14 cellular contexts compared by ENCODE assay signal in genomic region chrX:71180579-71181265, GRCh38. TPM values are rescaled to one million over a fixed set of nuclear protein-coding genes. Genes with fewer than 3 reads are reported as not detected.
DNase-seq lines count a peak whose midpoint lies in the region; ATAC-seq and TF ChIP-seq lines count a peak whose summit lies in the region.
"Not testable (repeated sequence)": the region's sequence is repeated elsewhere in the genome, so short reads cannot be mapped to it uniquely, and the experiment has no call there.
"Had no signal": no experiment of that assay in that cellular context is flagged by ENCODE, and none has a peak within 500 bp of the region (broad histone marks: within the 10 kb centered on the region; RNA-seq: fewer than 3 reads in every experiment).

No MANE protein-coding gene starts in this region.

- ATAC-seq in HCT116; activated naive CD8-positive, alpha-beta T cell treated with anti-CD3 and anti-CD28 coated beads, Interleukin-2, amount 10 ng/mL, durations not matched to agents 7 days and 5 days (ENCODE audit: low read depth): not testable (repeated sequence)

- not testable (repeated sequence) for DNase-seq in HCT116 (ENCODE audit: low read depth, low spot score); PC-9; activated CD4-positive, alpha-beta memory T cell treated with anti-CD3 and anti-CD28 coated beads, Interleukin-2, amount 10 ng/mL, durations not matched to agents 7 days and 5 days; activated naive CD8-positive, alpha-beta T cell treated with anti-CD3 and anti-CD28 coated beads, Interleukin-2, amount 10 ng/mL, durations not matched to agents 7 days and 5 days; left ventricle myocardium inferior; neural progenitor cell (ENCODE audit: low spot score)

- not testable (repeated sequence) for BruUV-seq in HCT116 (replicated peaks; lab: Mats Ljungman, UMichigan); PC-9 (replicated peaks; lab: Mats Ljungman, UMichigan)

- CTCF ChIA-PET in HCT116 (lab: Charles Lee) (interaction anchor here (1.7 kb wide), 1 partner anchor 210 kb away, joined by 7 read pairs; no protein-coding TSS in a partner anchor), PC-9 (lab: Charles Lee) (interaction anchor here (0.6 kb wide), 1 partner anchor 64 kb away, joined by 4 read pairs; no protein-coding TSS in a partner anchor)
- CTCF ChIA-PET in activated CD4-positive, alpha-beta memory T cell treated with anti-CD3 and anti-CD28 coated beads, Interleukin-2, amount 10 ng/mL, durations not matched to agents 7 days and 5 days (lab: Charles Lee), result interaction anchor here (0.7 to 1.4 kb wide), 5 partner anchors 47 to 228 kb away, joined by 3 to 6 read pairs (median 3); no protein-coding TSS in a partner anchor

- peaks cover 29% of the 10 kb centered on the region for H3K4me1 Mint-ChIP-seq in activated CD4-positive, alpha-beta memory T cell treated with anti-CD3 and anti-CD28 coated beads, Interleukin-2, amount 10 ng/mL, durations not matched to agents 7 days and 5 days
- peaks cover 16% of the 10 kb centered on the region for H3K4me1 Mint-ChIP-seq in activated naive CD8-positive, alpha-beta T cell treated with anti-CD3 and anti-CD28 coated beads, Interleukin-2, amount 10 ng/mL, durations not matched to agents 7 days and 5 days
- H3K4me1 Mint-ChIP-seq in neural progenitor cell, result peaks cover 39% of the 10 kb centered on the region
- H3K4me1 Mint-ChIP-seq in stimulated activated naive CD8-positive, alpha-beta T cell treated with anti-CD3 and anti-CD28 coated beads, Interleukin-15, Interleukin-2, amounts not matched to agents 100 ng/mL and 50 ng/mL, for 24 hours (ENCODE audit: low read depth), result peaks cover 10% of the 10 kb centered on the region

- POLR2A ChIA-PET in HCT116 (lab: Charles Lee); PC-9 (lab: Charles Lee; ENCODE audit: unreplicated experiment): not testable (repeated sequence)
- POLR2A ChIA-PET in activated CD4-positive, alpha-beta memory T cell treated with anti-CD3 and anti-CD28 coated beads, Interleukin-2, amount 10 ng/mL, durations not matched to agents 7 days and 5 days (lab: Charles Lee), result interaction anchor here (1.2 to 5.3 kb wide), 9 partner anchors 16 to 185 kb away, joined by 3 to 66 read pairs (median 7); partner anchors contain the start of genes IL2RG, MED12, NONO and TAF1
- POLR2A ChIA-PET in activated naive CD8-positive, alpha-beta T cell treated with anti-CD3 and anti-CD28 coated beads, Interleukin-2, amount 10 ng/mL, durations not matched to agents 7 days and 5 days (lab: Charles Lee), result interaction anchor here (0.7 to 4.3 kb wide), 7 partner anchors 16 to 357 kb away, joined by 3 to 48 read pairs (median 7); partner anchors contain the start of genes MED12, NONO, TAF1 and ZMYM3

- not testable (repeated sequence) for H3F3A ChIP-seq in PC-9 (ENCODE audit: insufficient read depth, low read depth)
- H3F3A ChIP-seq in neural progenitor cell (ENCODE audit: low read depth), result peaks cover 23% of the 10 kb centered on the region

- not testable (repeated sequence) for H3K9me2 ChIP-seq in HCT116 (ENCODE audit: insufficient read depth); PC-9 (ENCODE audit: insufficient read depth)

- not testable (repeated sequence) for TF ChIP-seq RAD21 in HCT116 (IDR thresholded peaks at IDR 0.05; ENCODE audit: low read depth)

- peak overlapping the region; percentile 37 for H3K4me3 Mint-ChIP-seq in activated CD4-positive, alpha-beta memory T cell treated with anti-CD3 and anti-CD28 coated beads, Interleukin-2, amount 10 ng/mL, durations not matched to agents 7 days and 5 days
- H3K4me3 Mint-ChIP-seq in activated naive CD8-positive, alpha-beta T cell treated with anti-CD3 and anti-CD28 coated beads, Interleukin-2, amount 10 ng/mL, durations not matched to agents 7 days and 5 days, result peak overlapping the region; percentile 55
- H3K4me3 Mint-ChIP-seq in neural progenitor cell, result not testable (repeated sequence)
- H3K4me3 Mint-ChIP-seq in stimulated activated naive CD8-positive, alpha-beta T cell treated with anti-CD3 and anti-CD28 coated beads, Interleukin-15, Interleukin-2, amounts not matched to agents 100 ng/mL and 50 ng/mL, for 24 hours, result peak overlapping the region; percentile 91

- not testable (repeated sequence) for H4K20me1 ChIP-seq in BLaER1; HCT116 (ENCODE audit: insufficient read depth); PC-9 (ENCODE audit: insufficient read depth); neural progenitor cell (ENCODE audit: low read depth)

- H3K27me3 Mint-ChIP-seq in activated CD4-positive, alpha-beta memory T cell treated with anti-CD3 and anti-CD28 coated beads, Interleukin-2, amount 10 ng/mL, durations not matched to agents 7 days and 5 days; activated naive CD8-positive, alpha-beta T cell treated with anti-CD3 and anti-CD28 coated beads, Interleukin-2, amount 10 ng/mL, durations not matched to agents 7 days and 5 days; neural progenitor cell (ENCODE audit: insufficient read depth, low read depth); stimulated activated naive CD8-positive, alpha-beta T cell treated with anti-CD3 and anti-CD28 coated beads, Interleukin-15, Interleukin-2, amounts not matched to agents 100 ng/mL and 50 ng/mL, for 24 hours: not testable (repeated sequence)

- H3K27me3 ChIP-seq in BLaER1, result peaks cover 71% of the 10 kb centered on the region
- not testable (repeated sequence) for H3K27me3 ChIP-seq in HCT116 (ENCODE audit: insufficient read depth, low read length); PC-9 (ENCODE audit: insufficient read depth, low read depth); left ventricle myocardium inferior (ENCODE audit: low read depth); neural progenitor cell

- H3K27ac ChIP-seq in BLaER1 (peak overlapping the region; percentile 83), left ventricle myocardium inferior (replicated peaks) (peak overlapping the region; percentile 93)
- not testable (repeated sequence) for H3K27ac ChIP-seq in HCT116 (ENCODE audit: low read depth, low read length); PC-9; neural progenitor cell

- TF ChIP-seq CTCF in HCT116 (IDR thresholded peaks at IDR 0.05 in 2 of 3, conservative IDR thresholded peaks at IDR 0.05 in 1 of 3; ENCODE audit: borderline replicate concordance in 1 of 3, insufficient read depth in 1 of 3, low read depth in 2 of 3, low read length in 2 of 3); PC-9 (conservative IDR thresholded peaks at IDR 0.05); left ventricle myocardium inferior (IDR thresholded peaks at IDR 0.05; ENCODE audit: borderline replicate concordance); neural progenitor cell (IDR thresholded peaks at IDR 0.05): not testable (repeated sequence)

- RAD21 ChIA-PET in HCT116 (lab: Charles Lee; ENCODE audit: low non-redundant PET in 1 of 2, low total read pairs in 2 of 2, uncharacterized antibody in 2 of 2, unreplicated experiment in 2 of 2), result interaction anchor here in 1 of 2 experiments (1.4 kb wide), 1 partner anchor 411 kb away, joined by 4 read pairs; no protein-coding TSS in a partner anchor

- not testable (repeated sequence) for TF ChIP-seq POLR2A in HCT116 (IDR thresholded peaks at IDR 0.05; ENCODE audit: borderline replicate concordance, extremely low read depth, insufficient read depth, insufficient read length)

- not testable (repeated sequence) for H3K36me3 ChIP-seq in BLaER1; HCT116 (ENCODE audit: control insufficient read depth in 1 of 2, insufficient read depth in 2 of 2, low read length in 2 of 2); PC-9 (ENCODE audit: low read depth); left ventricle myocardium inferior; neural progenitor cell

- not testable (repeated sequence) for H2AFZ ChIP-seq in HCT116 (ENCODE audit: low read depth, low read length, poor library complexity, severe bottlenecking); PC-9; neural progenitor cell (replicated peaks)

- peak overlapping the region; percentile 70 for H3K4me2 ChIP-seq in BLaER1
- peak overlapping the region; percentile 87 for H3K4me2 ChIP-seq in HCT116 (ENCODE audit: low read length)
- peak overlapping the region; percentile 95 for H3K4me2 ChIP-seq in PC-9
- peak overlapping the region; percentile 70 for H3K4me2 ChIP-seq in neural progenitor cell

- H3K9me3 Mint-ChIP-seq in activated CD4-positive, alpha-beta memory T cell treated with anti-CD3 and anti-CD28 coated beads, Interleukin-2, amount 10 ng/mL, durations not matched to agents 7 days and 5 days; activated naive CD8-positive, alpha-beta T cell treated with anti-CD3 and anti-CD28 coated beads, Interleukin-2, amount 10 ng/mL, durations not matched to agents 7 days and 5 days; neural progenitor cell; stimulated activated naive CD8-positive, alpha-beta T cell treated with anti-CD3 and anti-CD28 coated beads, Interleukin-15, Interleukin-2, amounts not matched to agents 100 ng/mL and 50 ng/mL, for 24 hours: not testable (repeated sequence)

- H3K27ac Mint-ChIP-seq in activated CD4-positive, alpha-beta memory T cell treated with anti-CD3 and anti-CD28 coated beads, Interleukin-2, amount 10 ng/mL, durations not matched to agents 7 days and 5 days, result peak overlapping the region; percentile 68
- H3K27ac Mint-ChIP-seq in activated naive CD8-positive, alpha-beta T cell treated with anti-CD3 and anti-CD28 coated beads, Interleukin-2, amount 10 ng/mL, durations not matched to agents 7 days and 5 days, result peak overlapping the region; percentile 97
- not testable (repeated sequence) for H3K27ac Mint-ChIP-seq in neural progenitor cell; stimulated activated naive CD8-positive, alpha-beta T cell treated with anti-CD3 and anti-CD28 coated beads, Interleukin-15, Interleukin-2, amounts not matched to agents 100 ng/mL and 50 ng/mL, for 24 hours

- H3K4me1 ChIP-seq in BLaER1 (peaks cover 28% of the 10 kb centered on the region), HCT116 (ENCODE audit: control insufficient read depth in 1 of 2, insufficient read depth in 2 of 2, low read length in 2 of 2) (peaks cover 3 to 18% of the 10 kb centered on the region in 2 experiments; a peak in 3 of 4 replicates), neural progenitor cell (peaks cover 12% of the 10 kb centered on the region)
- not testable (repeated sequence) for H3K4me1 ChIP-seq in PC-9 (replicated peaks; ENCODE audit: insufficient read depth); left ventricle myocardium inferior

- peaks cover 40% of the 10 kb centered on the region for H3K36me3 Mint-ChIP-seq in activated CD4-positive, alpha-beta memory T cell treated with anti-CD3 and anti-CD28 coated beads, Interleukin-2, amount 10 ng/mL, durations not matched to agents 7 days and 5 days (ENCODE audit: low read depth)
- not testable (repeated sequence) for H3K36me3 Mint-ChIP-seq in activated naive CD8-positive, alpha-beta T cell treated with anti-CD3 and anti-CD28 coated beads, Interleukin-2, amount 10 ng/mL, durations not matched to agents 7 days and 5 days; neural progenitor cell
- H3K36me3 Mint-ChIP-seq in stimulated activated naive CD8-positive, alpha-beta T cell treated with anti-CD3 and anti-CD28 coated beads, Interleukin-15, Interleukin-2, amounts not matched to agents 100 ng/mL and 50 ng/mL, for 24 hours (ENCODE audit: low read depth), result peaks cover 12% of the 10 kb centered on the region

- intact Hi-C loops in HCT116 (cut with micrococcal nuclease); PC-9 (cut with micrococcal nuclease; ENCODE audit: unreplicated experiment); left ventricle myocardium inferior (cut with micrococcal nuclease): not testable (repeated sequence)

- not testable (repeated sequence) for H3K79me2 ChIP-seq in HCT116 (ENCODE audit: insufficient read depth, low read length); PC-9 (ENCODE audit: low read depth); neural progenitor cell (ENCODE audit: low read depth)

- not testable (repeated sequence) for H3K9me3 ChIP-seq in BLaER1; HCT116 (ENCODE audit: control insufficient read depth in 1 of 2, insufficient read depth in 1 of 2, low read depth in 1 of 2, low read length in 2 of 2); PC-9 (ENCODE audit: insufficient read depth, low read depth); left ventricle myocardium inferior (replicated peaks); neural progenitor cell (ENCODE audit: low read depth)

- H3K9ac ChIP-seq in BLaER1, result 0 out of 2 replicates have a peak overlapping the region, but pooled peaks have one; percentile 77
- H3K9ac ChIP-seq in HCT116 (ENCODE audit: low read length); neural progenitor cell: not testable (repeated sequence)

- not testable (repeated sequence) for H3K4me3 ChIP-seq in BLaER1, left ventricle myocardium inferior, neural progenitor cell
- H3K4me3 ChIP-seq in HCT116 (replicated peaks in 1 of 2; ENCODE audit: low read depth in 1 of 2, low read length in 2 of 2) (peak overlapping the region; percentile 40 to 60; a peak in 3 of 4 replicates), PC-9 (peak overlapping the region; percentile 78; the same call in 1 of the 2 replicates)

RNA-seq across cellular contexts. Expression of gene NLGN3, which starts 36.1 kb away (rescaled TPM):
- total RNA-seq in HCT116 (2021; ENCODE audit: unreplicated experiment), result 1.4 TPM
- polyA plus RNA-seq in HCT116 (2012), result 1.3 and 1.8 TPM in 2 replicates
- total RNA-seq in PC-9 (2021), result 0.63 and 0.65 TPM in 2 replicates
- 1 to 10 TPM in 1 of 2 experiments, under 1 TPM in 1; 0.90 to 1.2 TPM for total RNA-seq in activated CD4-positive, alpha-beta memory T cell treated with anti-CD3 and anti-CD28 coated beads, Interleukin-2, amount 10 ng/mL, durations not matched to agents 7 days and 5 days
- 1 to 10 TPM; 1.4 to 1.9 TPM for total RNA-seq in activated naive CD8-positive, alpha-beta T cell treated with anti-CD3 and anti-CD28 coated beads, Interleukin-2, amount 10 ng/mL, durations not matched to agents 7 days and 5 days
- total RNA-seq in left ventricle myocardium inferior, result 0.41 TPM
- total RNA-seq in neural progenitor cell (ENCODE audit: low replicate concordance), result 10.0 and 16.0 TPM in 2 replicates

RNA-seq across cellular contexts. Expression of gene GJB1, which starts 42.3 kb away (rescaled TPM):
- not detected for total RNA-seq in HCT116 (2021; ENCODE audit: unreplicated experiment)
- polyA plus RNA-seq in HCT116 (2012), result not detected in 2 replicates
- not detected in 2 replicates for total RNA-seq in PC-9 (2021)
- total RNA-seq in activated CD4-positive, alpha-beta memory T cell treated with anti-CD3 and anti-CD28 coated beads, Interleukin-2, amount 10 ng/mL, durations not matched to agents 7 days and 5 days, result not detected
- total RNA-seq in activated naive CD8-positive, alpha-beta T cell treated with anti-CD3 and anti-CD28 coated beads, Interleukin-2, amount 10 ng/mL, durations not matched to agents 7 days and 5 days, result under 1 TPM in 1 of 2 experiments, not detected in 1; 0.26 TPM
- total RNA-seq in left ventricle myocardium inferior, result not detected
- not detected in 2 replicates for total RNA-seq in neural progenitor cell (ENCODE audit: low replicate concordance)
- total RNA-seq: A673, gastroesophageal sphincter, HFFc6, lung microvascular endothelial cell, NCI-H460 had no signal
- polyA plus RNA-seq: keratinocyte had no signal
